ENCODE assay signal across 34 cellular contexts in the genomic region with DNA sequence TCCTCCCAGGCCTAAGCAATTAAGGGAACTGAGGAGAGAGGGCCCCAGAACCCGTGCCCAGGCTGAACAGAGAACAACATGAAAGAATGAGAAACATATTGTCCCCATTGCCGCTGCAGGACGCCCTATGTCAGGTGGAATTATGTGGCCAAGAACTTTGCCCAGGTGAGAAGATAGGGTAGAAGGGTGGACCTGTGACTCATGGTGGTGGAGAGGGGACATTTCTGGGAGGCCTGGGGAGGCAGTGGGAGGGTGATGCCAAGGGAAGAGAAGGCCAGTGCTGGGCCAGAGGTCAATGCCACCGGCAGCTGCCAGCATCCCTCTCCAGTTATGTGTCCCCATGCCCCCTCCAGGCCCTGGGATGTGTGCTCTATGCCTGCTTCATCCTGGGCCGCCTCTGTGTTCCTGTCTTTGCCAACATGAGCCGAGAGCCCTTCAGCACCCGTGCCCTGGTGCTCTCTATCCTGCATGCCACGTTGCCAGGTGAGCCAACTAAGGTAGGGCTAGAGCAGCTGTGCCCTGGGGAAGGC. TPM values are rescaled to one million over a fixed set of nuclear protein-coding genes. Genes with fewer than 3 reads are reported as not detected.
"Had no signal": no experiment of that assay in that cellular context is flagged by ENCODE, and none has a peak within 500 bp of the region (broad histone marks: within the 10 kb centered on the region; RNA-seq: fewer than 3 reads in every experiment).

No MANE protein-coding gene starts in this region.

- H3K4me1 ChIP-seq: Peyer's patch, SJSA1 had no signal

- H3K9me3 ChIP-seq: MG63, Peyer's patch, SJSA1, SK-N-SH had no signal

- H3K4me3 ChIP-seq: MG63, Peyer's patch, SJSA1 had no signal

- H3K27ac ChIP-seq: brain microvascular endothelial cell, SJSA1 had no signal

- H3K27me3 ChIP-seq: brain microvascular endothelial cell, MG63, Peyer's patch, SJSA1 had no signal

- H3K36me3 ChIP-seq: brain microvascular endothelial cell, MG63, Peyer's patch, SJSA1 had no signal

- FAIRE-seq: TTC549 had no signal

- DNase-seq: activated CD4-positive, alpha-beta T cell treated with anti-CD3 and anti-CD28 coated beads for 36 hours; activated CD4-positive, alpha-beta T cell treated with anti-CD3 and anti-CD28 coated beads, Interleukin-2, amount 10 ng/mL, durations not matched to agents 7 days and 5 days; activated CD4-positive, alpha-beta T cell treated with anti-CD3 and anti-CD28 coated beads, Interleukin-2, amount 50 U/mL, for 48 hours; activated CD8-positive, alpha-beta memory T cell treated with anti-CD3 and anti-CD28 coated beads, Interleukin-2, amount 50 U/mL, for 48 hours; activated CD8-positive, alpha-beta T cell treated with anti-CD3 and anti-CD28 coated beads, Interleukin-2, amount 10 ng/mL, durations not matched to agents 7 days and 5 days; activated effector memory CD4-positive, alpha-beta T cell treated with anti-CD3 and anti-CD28 coated beads, Interleukin-2, amount 50 U/mL, for 16 hours; activated naive CD4-positive, alpha-beta T cell; activated naive CD4-positive, alpha-beta T cell treated with anti-CD3 and anti-CD28 coated beads, Interleukin-2, amount 50 U/mL, for 16 hours; activated naive CD8-positive, alpha-beta T cell treated with anti-CD3 and anti-CD28 coated beads for 36 hours; activated T-cell treated with anti-CD3 and anti-CD28 coated beads, Interleukin-2, amount 50 U/mL, for 48 hours; amniotic stem cell; aorta; brain microvascular endothelial cell; Kasumi-1; MG63; NCI-H1048; NCI-H1105 treated with DMSO at 0.1 percent for 48 hours; NCI-H1436; NCI-H1694; NCI-H1930; NCI-H2081 treated with DMSO at 0.1 percent for 48 hours; NCI-H345; NCI-H524 treated with DMSO at 0.1 percent for 48 hours; NK-92 treated with Interleukin-12 subunit alpha and Interleukin-12 subunit beta, amount 100 ng/mL, for 24 hours; PC-3; RPMI8226; SHP77 treated with DMSO at 0.1 percent for 48 hours; SK-N-SH had no signal

- ATAC-seq: activated CD4-positive, alpha-beta T cell treated with anti-CD3 and anti-CD28 coated beads for 36 hours; activated CD4-positive, CD25-positive, alpha-beta regulatory T cell treated with anti-CD3 and anti-CD28 coated beads, Interleukin-2, amount 50 U/mL, for 24 hours; activated CD8-positive, alpha-beta T cell treated with anti-CD3 and anti-CD28 coated beads, Interleukin-2, amount 10 ng/mL, durations not matched to agents 7 days and 5 days; PC-3; WTC11 had no signal

RNA-seq across cellular contexts. Expression of gene SOAT2, which starts 15.6 kb away (rescaled TPM):
- total RNA-seq: NCI-H460, SJSA1, WTC11 had no signal
